In genomic region chr18:32337347-32337746, GRCh38 we compare ENCODE assay signal across 23 cellular contexts.
"Had no signal": no experiment of that assay in that cellular context is flagged by ENCODE, and none has a peak within 500 bp of the region (broad histone marks: within the 10 kb centered on the region; RNA-seq: fewer than 3 reads in every experiment).

No MANE protein-coding gene starts in this region.

- H3K36me3 ChIP-seq: MG63 had no signal

- ATAC-seq: Panc1, PC-3 had no signal

- H3K9me3 ChIP-seq: MG63, SK-N-SH had no signal

- H3K4me2 ChIP-seq: SK-N-SH had no signal

- DNase-seq: KBM-7; MG63; NCI-H1092; NCI-H1105 treated with DMSO at 0.1 percent for 48 hours; NCI-H1417 treated with DMSO at 0.1 percent for 48 hours; NCI-H146; NCI-H187; NCI-H2029; NCI-H2081 treated with DMSO at 0.1 percent for 48 hours; NCI-H2171; NCI-H226; NCI-H446; NCI-H510A; NCI-H524 treated with DMSO at 0.1 percent for 48 hours; NCI-H774; NK-92 treated with Interleukin-12 subunit alpha and Interleukin-12 subunit beta, amount 100 ng/mL, for 24 hours; PC-3; SHP77; SK-N-SH; SW 1271 had no signal

- H3K4me3 ChIP-seq: MG63 had no signal

- H3K9ac ChIP-seq: SK-N-SH had no signal

- H3K9me2 ChIP-seq: SK-N-SH had no signal

- H3K27ac ChIP-seq: HL-60, RWPE1 had no signal

- H3K27me3 ChIP-seq: MG63 had no signal
